In genomic region chr1:6423321-6423999, GRCh38 we compare ENCODE assay signal across 8 cellular contexts. TPM values are rescaled to one million over a fixed set of nuclear protein-coding genes. Genes with fewer than 3 reads are reported as not detected.
DNase-seq lines count a peak whose midpoint lies in the region; ATAC-seq and TF ChIP-seq lines count a peak whose summit lies in the region.

No MANE protein-coding gene starts in this region.

- H3K79me2 ChIP-seq in DND-41 (ENCODE audit: insufficient read depth, low read length) = no peaks in the 10 kb centered on the region

- peak overlapping the region; percentile 36; the same call in 1 of the 2 replicates for H3K4me2 ChIP-seq in DND-41 (ENCODE audit: insufficient read depth, low read length)

- TF ChIP-seq CTCF in DND-41 (IDR thresholded peaks at IDR 0.05; ENCODE audit: borderline replicate concordance, extremely low read depth, low read length, poor library complexity, severe bottlenecking) = peak; percentile 75

- H3K27ac ChIP-seq in DND-41 (ENCODE audit: low read length) = no peak overlapping the region

- H3K36me3 Mint-ChIP-seq in activated naive CD4-positive, alpha-beta T cell treated with anti-CD3 and anti-CD28 coated beads, Interleukin-2, amount 10 ng/mL, durations not matched to agents 7 days and 5 days = no peaks in the 10 kb centered on the region

- no peak overlapping the region for H3K4me3 Mint-ChIP-seq in activated naive CD4-positive, alpha-beta T cell treated with anti-CD3 and anti-CD28 coated beads, Interleukin-2, amount 10 ng/mL, durations not matched to agents 7 days and 5 days

- peak; percentile 74 for TF ChIP-seq RAD21 in Ishikawa (IDR thresholded peaks at IDR 0.05; ENCODE audit: low read depth)

- H3K4me1 ChIP-seq in DND-41 (ENCODE audit: insufficient read depth, low read length) = peaks cover 4% of the 10 kb centered on the region; the same call in 1 of the 2 replicates

- DNase-seq in DND-41 (peak; percentile 32), mesenteric fat pad (ENCODE audit: low spot score) (no peak)
- DNase-seq in activated naive CD4-positive, alpha-beta T cell treated with anti-CD3 and anti-CD28 coated beads, Interleukin-2, amount 10 ng/mL, durations not matched to agents 7 days and 5 days = peak; percentile 81
- peak; percentile 75 for DNase-seq in stimulated activated CD4-positive, alpha-beta T cell treated with anti-CD3 and anti-CD28 coated beads, Interleukin-4, amount 100 ng/mL, for 1 hour

- no peaks in the 10 kb centered on the region for H3K36me3 ChIP-seq in DND-41 (ENCODE audit: insufficient read depth, low read length)

- H2AFZ ChIP-seq in DND-41 (ENCODE audit: low read depth, low read length) = 0 out of 2 replicates have a peak overlapping the region, but pooled peaks have one; percentile 16

- peak; percentile 75 for ATAC-seq in DND-41 (ENCODE audit: insufficient read depth, low read depth)
- peak; percentile 71 for ATAC-seq in SK-N-SH treated with all-trans-retinoic acid at 6 μM for 48 hours
- ATAC-seq in GM21390 (IDR thresholded peaks at IDR 0.05; ENCODE audit: unreplicated experiment) = no peak

- H3K4me1 Mint-ChIP-seq in activated naive CD4-positive, alpha-beta T cell treated with anti-CD3 and anti-CD28 coated beads, Interleukin-2, amount 10 ng/mL, durations not matched to agents 7 days and 5 days = peaks cover 24% of the 10 kb centered on the region

- peak; percentile 99 for TF ChIP-seq EP300 in Ishikawa (IDR thresholded peaks at IDR 0.05; ENCODE audit: borderline replicate concordance)

- peaks cover 97% of the 10 kb centered on the region for H3K27me3 Mint-ChIP-seq in activated naive CD4-positive, alpha-beta T cell treated with anti-CD3 and anti-CD28 coated beads, Interleukin-2, amount 10 ng/mL, durations not matched to agents 7 days and 5 days

- H3K4me3 ChIP-seq in DND-41 (ENCODE audit: low read depth in 1 of 2, low read length in 2 of 2) = no peak overlapping the region
- H3K4me3 ChIP-seq in iPS-18c (ENCODE audit: insufficient read depth, low read depth, low read length) = peak overlapping the region; percentile 31

- H3K9me3 ChIP-seq in DND-41 (ENCODE audit: insufficient read depth, low read length, severe bottlenecking) = no peaks in the 10 kb centered on the region
- H3K9me3 ChIP-seq in iPS-18c (ENCODE audit: control insufficient read depth, insufficient read depth, low read length) = no peaks in the 10 kb centered on the region

- CTCF ChIA-PET in activated naive CD4-positive, alpha-beta T cell treated with anti-CD3 and anti-CD28 coated beads, Interleukin-2, amount 10 ng/mL, durations not matched to agents 7 days and 5 days (lab: Charles Lee) = interaction anchor here (0.7 to 5.6 kb wide), 20 partner anchors 9 to 223 kb away, joined by 3 to 78 read pairs (median 3); partner anchors contain the start of gene ACOT7

- no peaks in the 10 kb centered on the region; the same call in 1 of the 2 replicates for H4K20me1 ChIP-seq in DND-41 (ENCODE audit: insufficient read depth, low read length)

- peaks cover 7% of the 10 kb centered on the region for H3K27me3 ChIP-seq in DND-41 (ENCODE audit: insufficient read depth, low read length, poor library complexity)

- no peak overlapping the region for H3K9ac ChIP-seq in DND-41 (ENCODE audit: low read depth, low read length)

- no peak overlapping the region for H3K27ac Mint-ChIP-seq in activated naive CD4-positive, alpha-beta T cell treated with anti-CD3 and anti-CD28 coated beads, Interleukin-2, amount 10 ng/mL, durations not matched to agents 7 days and 5 days

- no peaks in the 10 kb centered on the region for H3K9me3 Mint-ChIP-seq in activated naive CD4-positive, alpha-beta T cell treated with anti-CD3 and anti-CD28 coated beads, Interleukin-2, amount 10 ng/mL, durations not matched to agents 7 days and 5 days

TF ChIP-seq in Ishikawa, 13 proteins besides CTCF, POLR2A, EP300 and RAD21 (continues in another document):
- 0 out of 2 replicates have a peak, but pooled peaks have one; percentile 10 for TF ChIP-seq EGR1 (IDR thresholded peaks at IDR 0.05)
- peak; percentile 64 for TF ChIP-seq YY1 (IDR thresholded peaks at IDR 0.05; ENCODE audit: low read depth)
- TF ChIP-seq ZBTB7A (IDR thresholded peaks at IDR 0.05; ENCODE audit: low read depth) = peak; percentile 77
- TF ChIP-seq, protein P1, sequence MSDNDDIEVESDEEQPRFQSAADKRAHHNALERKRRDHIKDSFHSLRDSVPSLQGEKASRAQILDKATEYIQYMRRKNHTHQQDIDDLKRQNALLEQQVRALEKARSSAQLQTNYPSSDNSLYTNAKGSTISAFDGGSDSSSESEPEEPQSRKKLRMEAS (IDR thresholded peaks at IDR 0.05) = peak; percentile 57
- TF ChIP-seq CEBPB (IDR thresholded peaks at IDR 0.05) = 0 out of 2 replicates have a peak, but pooled peaks have one; percentile 7
- peak; percentile 98 for TF ChIP-seq NFIC (IDR thresholded peaks at IDR 0.05)
- TF ChIP-seq TAF1 (IDR thresholded peaks at IDR 0.05; ENCODE audit: low read depth) = 0 out of 2 replicates have a peak, but pooled peaks have one; percentile 43
- TF ChIP-seq CREB1 (IDR thresholded peaks at IDR 0.05; ENCODE audit: low read depth) = no peak
- TF ChIP-seq, protein P2, sequence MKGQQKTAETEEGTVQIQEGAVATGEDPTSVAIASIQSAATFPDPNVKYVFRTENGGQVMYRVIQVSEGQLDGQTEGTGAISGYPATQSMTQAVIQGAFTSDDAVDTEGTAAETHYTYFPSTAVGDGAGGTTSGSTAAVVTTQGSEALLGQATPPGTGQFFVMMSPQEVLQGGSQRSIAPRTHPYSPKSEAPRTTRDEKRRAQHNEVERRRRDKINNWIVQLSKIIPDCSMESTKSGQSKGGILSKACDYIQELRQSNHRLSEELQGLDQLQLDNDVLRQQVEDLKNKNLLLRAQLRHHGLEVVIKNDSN (IDR thresholded peaks at IDR 0.05) = no peak; the same call in 1 of the 2 replicates
- peak; percentile 91 for TF ChIP-seq FOXM1 (IDR thresholded peaks at IDR 0.05; ENCODE audit: borderline replicate concordance, low read depth)
- peak; percentile 98 for TF ChIP-seq TCF12 (IDR thresholded peaks at IDR 0.05; ENCODE audit: low read depth)

TF ChIP-seq in SK-N-SH treated with all-trans-retinoic acid at 6 μM for 48 hours, 23 proteins besides CTCF, POLR2A, EP300 and RAD21 (continues in another document):
- TF ChIP-seq GLIS3 (CRISPR knock-in tag; IDR thresholded peaks at IDR 0.05) = no peak
- no peak for TF ChIP-seq SNAI2 (CRISPR knock-in tag; IDR thresholded peaks at IDR 0.05)
- TF ChIP-seq ZNF565 (CRISPR knock-in tag; conservative IDR thresholded peaks at IDR 0.05; ENCODE audit: low read depth) = no peak
- TF ChIP-seq ISL1 (CRISPR knock-in tag; IDR thresholded peaks at IDR 0.05) = no peak
- no peak for TF ChIP-seq BACH2 (CRISPR knock-in tag; IDR thresholded peaks at IDR 0.05; ENCODE audit: borderline replicate concordance)
- no peak for TF ChIP-seq ZFP30 (CRISPR knock-in tag; IDR thresholded peaks at IDR 0.05)
- no peak for TF ChIP-seq TCF4 (CRISPR knock-in tag; IDR thresholded peaks at IDR 0.05; ENCODE audit: borderline replicate concordance)
- no peak for TF ChIP-seq CSDC2 (CRISPR knock-in tag; IDR thresholded peaks at IDR 0.05)
- no peak for TF ChIP-seq ZNF70 (CRISPR knock-in tag; IDR thresholded peaks at IDR 0.05)
- TF ChIP-seq, protein P3, sequence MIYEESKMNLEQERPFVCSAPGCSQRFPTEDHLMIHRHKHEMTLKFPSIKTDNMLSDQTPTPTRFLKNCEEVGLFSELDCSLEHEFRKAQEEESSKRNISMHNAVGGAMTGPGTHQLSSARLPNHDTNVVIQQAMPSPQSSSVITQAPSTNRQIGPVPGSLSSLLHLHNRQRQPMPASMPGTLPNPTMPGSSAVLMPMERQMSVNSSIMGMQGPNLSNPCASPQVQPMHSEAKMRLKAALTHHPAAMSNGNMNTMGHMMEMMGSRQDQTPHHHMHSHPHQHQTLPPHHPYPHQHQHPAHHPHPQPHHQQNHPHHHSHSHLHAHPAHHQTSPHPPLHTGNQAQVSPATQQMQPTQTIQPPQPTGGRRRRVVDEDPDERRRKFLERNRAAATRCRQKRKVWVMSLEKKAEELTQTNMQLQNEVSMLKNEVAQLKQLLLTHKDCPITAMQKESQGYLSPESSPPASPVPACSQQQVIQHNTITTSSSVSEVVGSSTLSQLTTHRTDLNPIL (CRISPR knock-in tag; IDR thresholded peaks at IDR 0.05; ENCODE audit: low read depth) = no peak
- TF ChIP-seq ZNF8 (CRISPR knock-in tag; IDR thresholded peaks at IDR 0.05) = no peak
- no peak for TF ChIP-seq TOX (CRISPR knock-in tag; IDR thresholded peaks at IDR 0.05; ENCODE audit: borderline replicate concordance)
- TF ChIP-seq ARNTL (CRISPR knock-in tag; IDR thresholded peaks at IDR 0.05; ENCODE audit: borderline replicate concordance, low read depth) = no peak
- TF ChIP-seq OSR1 (CRISPR knock-in tag; IDR thresholded peaks at IDR 0.05) = no peak
- no peak for TF ChIP-seq PATZ1 (CRISPR knock-in tag; IDR thresholded peaks at IDR 0.05; ENCODE audit: borderline replicate concordance)

RNA-seq across cellular contexts. Expression of gene ESPN, which starts 1.1 kb away (rescaled TPM):
- 0.80 TPM for total RNA-seq in mesenteric fat pad

RNA-seq across cellular contexts. Expression of gene HES2, which starts 3.7 kb away (rescaled TPM):
- 0.19 TPM for total RNA-seq in mesenteric fat pad

RNA-seq across cellular contexts. Expression of gene ACOT7, which starts 29.9 kb away (rescaled TPM):
- total RNA-seq in mesenteric fat pad = 9.6 TPM

RNA-seq across cellular contexts. Expression of gene TNFRSF25, which starts 42.5 kb away (rescaled TPM):
- 6.0 TPM for total RNA-seq in mesenteric fat pad
